12 cellular contexts compared by ENCODE assay signal in genomic region chr11:96221244-96222070, GRCh38.
DNase-seq lines count a peak whose midpoint lies in the region; ATAC-seq lines count a peak whose summit lies in the region.
"Had no signal": no experiment of that assay in that cellular context is flagged by ENCODE, and none has a peak within 500 bp of the region (broad histone marks: within the 10 kb centered on the region; RNA-seq: fewer than 3 reads in every experiment).

No MANE protein-coding gene starts in this region.

- H3K9ac ChIP-seq in mesenchymal stem cell (ENCODE audit: low read length): no peak overlapping the region

- ATAC-seq in T-helper 17 cell (peak; percentile 60), HG03039 (IDR thresholded peaks at IDR 0.05; ENCODE audit: unreplicated experiment) (no peak), GM18861 (IDR thresholded peaks at IDR 0.05; ENCODE audit: unreplicated experiment) (no peak)

- H2BK120ac ChIP-seq in mesenchymal stem cell (ENCODE audit: low read depth, low read length): peak overlapping the region; percentile 54

- H3K18ac ChIP-seq in mesenchymal stem cell (ENCODE audit: low read depth in 1 of 2, low read length in 2 of 2): peak overlapping the region; percentile 23 to 75

- H3K4me3 ChIP-seq in mesenchymal stem cell (ENCODE audit: insufficient read depth in 1 of 2, low read depth in 1 of 2, low read length in 2 of 2) (no peak overlapping the region), thymus (ENCODE audit: low read length) (no peak overlapping the region)

- no peaks in the 10 kb centered on the region for H3K27me3 Mint-ChIP-seq in activated naive CD4-positive, alpha-beta T cell treated with anti-CD3 and anti-CD28 coated beads, Interleukin-2, amount 50 U/mL, for 24 hours
- no peaks in the 10 kb centered on the region for H3K27me3 Mint-ChIP-seq in activated naive CD4-positive, alpha-beta T cell treated with anti-CD3 and anti-CD28 coated beads, Interleukin-2, amount 10 ng/mL, durations not matched to agents 7 days and 5 days
- no peaks in the 10 kb centered on the region for H3K27me3 Mint-ChIP-seq in T-helper 17 cell

- H3K27ac Mint-ChIP-seq in activated naive CD4-positive, alpha-beta T cell treated with anti-CD3 and anti-CD28 coated beads, Interleukin-2, amount 50 U/mL, for 24 hours: peak overlapping the region; percentile 93
- no peak overlapping the region for H3K27ac Mint-ChIP-seq in activated naive CD4-positive, alpha-beta T cell treated with anti-CD3 and anti-CD28 coated beads, Interleukin-2, amount 10 ng/mL, durations not matched to agents 7 days and 5 days
- peak overlapping the region; percentile 97 for H3K27ac Mint-ChIP-seq in T-helper 17 cell

- DNase-seq in activated naive CD4-positive, alpha-beta T cell treated with anti-CD3 and anti-CD28 coated beads, Interleukin-2, amount 10 ng/mL, durations not matched to agents 7 days and 5 days: no peak
- no peak for DNase-seq in T-helper 17 cell
- DNase-seq in mesenchymal stem cell: peak; percentile 46
- no peak for DNase-seq in AML-193 (lab: John Stamatoyannopoulos, UW)
- DNase-seq: amygdala, foreskin melanocyte, Kasumi-1, NCI-H2029 treated with DMSO at 0.1 percent for 48 hours had no signal

- peak overlapping the region in 1 of 2 experiments; percentile 77 for H2BK12ac ChIP-seq in mesenchymal stem cell (ENCODE audit: low read length in 2 of 2)

- 23% methylated on average over 2 of the region's 4 CpGs for WGBS in mesenchymal stem cell
- WGBS in thymus: 66% methylated on average over 4 of the region's 4 CpGs

- H3K36me3 ChIP-seq in mesenchymal stem cell (ENCODE audit: control insufficient read depth in 1 of 2, insufficient read depth in 2 of 2, low read depth in 1 of 2, low read length in 2 of 2) (peaks cover 0 to 7% of the 10 kb centered on the region in 2 experiments), thymus (ENCODE audit: control insufficient read depth, insufficient read depth) (peaks cover 3% of the 10 kb centered on the region)

- H3K23ac ChIP-seq in mesenchymal stem cell (ENCODE audit: low read length in 2 of 2): no peak overlapping the region

- H4K8ac ChIP-seq in mesenchymal stem cell (ENCODE audit: low read length): peak overlapping the region; percentile 66

- no peak overlapping the region for H3K27ac ChIP-seq in mesenchymal stem cell (ENCODE audit: low read length, poor library complexity, severe bottlenecking)
- H3K27ac ChIP-seq in thymus (ENCODE audit: low read depth): peak overlapping the region; percentile 60

- no peaks in the 10 kb centered on the region for H3K9me3 Mint-ChIP-seq in activated naive CD4-positive, alpha-beta T cell treated with anti-CD3 and anti-CD28 coated beads, Interleukin-2, amount 50 U/mL, for 24 hours
- H3K9me3 Mint-ChIP-seq in activated naive CD4-positive, alpha-beta T cell treated with anti-CD3 and anti-CD28 coated beads, Interleukin-2, amount 10 ng/mL, durations not matched to agents 7 days and 5 days: no peaks in the 10 kb centered on the region

- peak overlapping the region; percentile 36 to 65 for H3K4ac ChIP-seq in mesenchymal stem cell (ENCODE audit: low read depth in 1 of 2, low read length in 2 of 2)

- peaks cover 90% of the 10 kb centered on the region for H3K4me1 Mint-ChIP-seq in activated naive CD4-positive, alpha-beta T cell treated with anti-CD3 and anti-CD28 coated beads, Interleukin-2, amount 50 U/mL, for 24 hours
- H3K4me1 Mint-ChIP-seq in activated naive CD4-positive, alpha-beta T cell treated with anti-CD3 and anti-CD28 coated beads, Interleukin-2, amount 10 ng/mL, durations not matched to agents 7 days and 5 days: peaks cover 67% of the 10 kb centered on the region
- H3K4me1 Mint-ChIP-seq in T-helper 17 cell: peaks cover 39% of the 10 kb centered on the region

- H3K9me3 ChIP-seq in T-helper 17 cell (ENCODE audit: control insufficient read depth, low read length, poor library complexity, severe bottlenecking) (no peaks in the 10 kb centered on the region), mesenchymal stem cell (ENCODE audit: control insufficient read depth, low read length) (no peaks in the 10 kb centered on the region), thymus (ENCODE audit: control insufficient read depth) (no peaks in the 10 kb centered on the region)

- H2AK5ac ChIP-seq in mesenchymal stem cell (ENCODE audit: low read length, severe bottlenecking): no peak overlapping the region

- no peak overlapping the region for H4K91ac ChIP-seq in mesenchymal stem cell (ENCODE audit: low read length)

- H3K14ac ChIP-seq in mesenchymal stem cell (ENCODE audit: low read length in 2 of 2): no peak overlapping the region

- H2BK5ac ChIP-seq in mesenchymal stem cell (ENCODE audit: low read depth, low read length, poor library complexity, severe bottlenecking): no peak overlapping the region

- H2AFZ ChIP-seq in mesenchymal stem cell (ENCODE audit: low read depth, low read length): no peak overlapping the region

- CTCF ChIA-PET in activated naive CD4-positive, alpha-beta T cell treated with anti-CD3 and anti-CD28 coated beads, Interleukin-2, amount 10 ng/mL, durations not matched to agents 7 days and 5 days (lab: Charles Lee): interaction anchor here (1.1 to 2.6 kb wide), 2 partner anchors 37 to 122 kb away, joined by 3 to 13 read pairs; partner anchors contain the start of gene MAML2

- H3K4me3 Mint-ChIP-seq in activated naive CD4-positive, alpha-beta T cell treated with anti-CD3 and anti-CD28 coated beads, Interleukin-2, amount 50 U/mL, for 24 hours: peak overlapping the region; percentile 54
- no peak overlapping the region for H3K4me3 Mint-ChIP-seq in activated naive CD4-positive, alpha-beta T cell treated with anti-CD3 and anti-CD28 coated beads, Interleukin-2, amount 10 ng/mL, durations not matched to agents 7 days and 5 days
- H3K4me3 Mint-ChIP-seq in T-helper 17 cell: no peak overlapping the region

- no peak overlapping the region for H3K4me2 ChIP-seq in mesenchymal stem cell (ENCODE audit: low read length, poor library complexity, severe bottlenecking)

- H3K4me1 ChIP-seq in mesenchymal stem cell (ENCODE audit: control insufficient read depth, insufficient read depth, low read depth, low read length) (peaks cover 7% of the 10 kb centered on the region), thymus (ENCODE audit: control insufficient read depth, insufficient read depth, low read length) (peaks cover 36% of the 10 kb centered on the region)

- H3K27me3 ChIP-seq in mesenchymal stem cell (ENCODE audit: control insufficient read depth in 1 of 2, insufficient read depth in 1 of 2, low read length in 2 of 2) (no peaks in the 10 kb centered on the region), thymus (ENCODE audit: control insufficient read depth, insufficient read depth) (no peaks in the 10 kb centered on the region)

- H2BK15ac ChIP-seq in mesenchymal stem cell (ENCODE audit: low read depth, poor library complexity, severe bottlenecking): no peak overlapping the region

- peaks cover 24% of the 10 kb centered on the region for H3K36me3 Mint-ChIP-seq in activated naive CD4-positive, alpha-beta T cell treated with anti-CD3 and anti-CD28 coated beads, Interleukin-2, amount 50 U/mL, for 24 hours
- peaks cover 38% of the 10 kb centered on the region for H3K36me3 Mint-ChIP-seq in activated naive CD4-positive, alpha-beta T cell treated with anti-CD3 and anti-CD28 coated beads, Interleukin-2, amount 10 ng/mL, durations not matched to agents 7 days and 5 days
- no peaks in the 10 kb centered on the region for H3K36me3 Mint-ChIP-seq in T-helper 17 cell (ENCODE audit: low read depth)

- peaks cover 31% of the 10 kb centered on the region for H3K79me1 ChIP-seq in mesenchymal stem cell (replicated peaks; ENCODE audit: low read length, poor library complexity, severe bottlenecking)
